In genomic region chr1:79188371-79188770, GRCh38 we compare ENCODE assay signal across 17 cellular contexts.
DNase-seq lines count a peak whose midpoint lies in the region; ATAC-seq and TF ChIP-seq lines count a peak whose summit lies in the region.
"Had no signal": no experiment of that assay in that cellular context is flagged by ENCODE, and none has a peak within 500 bp of the region (broad histone marks: within the 10 kb centered on the region; RNA-seq: fewer than 3 reads in every experiment).

No MANE protein-coding gene starts in this region.

- H3K4me3 Mint-ChIP-seq in CD14-positive monocyte: no peak overlapping the region
- no peak overlapping the region for H3K4me3 Mint-ChIP-seq in Caco-2 (ENCODE audit: unreplicated experiment)
- H3K4me3 Mint-ChIP-seq: activated CD8-positive, alpha-beta memory T cell treated with anti-CD3 and anti-CD28 coated beads, Interleukin-2, amount 10 ng/mL, durations not matched to agents 7 days and 5 days; activated naive CD8-positive, alpha-beta T cell; neural crest cell had no signal

- intact Hi-C loops in CD14-positive monocyte (cut with micrococcal nuclease): no loop called here
- intact Hi-C loops in Caco-2 (cut with micrococcal nuclease; ENCODE audit: unreplicated experiment): no loop called here

- H2AFZ ChIP-seq in fibroblast of lung (ENCODE audit: low read length): peak overlapping the region; percentile 19

- H3K4me1 Mint-ChIP-seq in CD14-positive monocyte (no peaks in the 10 kb centered on the region), Caco-2 (ENCODE audit: low read depth, unreplicated experiment) (no peaks in the 10 kb centered on the region)

- H3K36me3 ChIP-seq in fibroblast of lung (ENCODE audit: control insufficient read depth, insufficient read depth, low read length): no peaks in the 10 kb centered on the region
- no peaks in the 10 kb centered on the region for H3K36me3 ChIP-seq in Caco-2 (ENCODE audit: control insufficient read depth, insufficient read depth, low read length)
- H3K36me3 ChIP-seq: left ventricle myocardium inferior, upper lobe of right lung had no signal

- no peak overlapping the region for H3K27ac ChIP-seq in fibroblast of lung (ENCODE audit: insufficient read depth, low read length)
- H3K27ac ChIP-seq: upper lobe of right lung had no signal

- no peaks in the 10 kb centered on the region for H3K27me3 ChIP-seq in fibroblast of lung (ENCODE audit: control insufficient read depth, insufficient read depth, low read length)
- no peaks in the 10 kb centered on the region for H3K27me3 ChIP-seq in Caco-2 (replicated peaks; ENCODE audit: control insufficient read depth, insufficient read depth, low read length)
- H3K27me3 ChIP-seq: upper lobe of right lung had no signal

- CTCF ChIA-PET in Caco-2 (lab: Charles Lee): no interaction called here

- TF ChIP-seq CTCF in fibroblast of lung (conservative IDR thresholded peaks at IDR 0.05 in 1 of 2, IDR thresholded peaks at IDR 0.05 in 1 of 2; ENCODE audit: low read depth in 1 of 2, low read length in 2 of 2) (no peak), CD14-positive monocyte (IDR thresholded peaks at IDR 0.05) (no peak), Caco-2 (IDR thresholded peaks at IDR 0.05; ENCODE audit: insufficient read depth in 1 of 2, low read depth in 1 of 2, low read length in 1 of 2, severe bottlenecking in 1 of 2, unreplicated experiment in 1 of 2) (no peak)

- POLR2A ChIA-PET in Caco-2 (lab: Charles Lee): no interaction called here

- ATAC-seq in GM21447 (IDR thresholded peaks at IDR 0.05; ENCODE audit: unreplicated experiment): no peak
- ATAC-seq: activated CD8-positive, alpha-beta memory T cell treated with anti-CD3 and anti-CD28 coated beads, Interleukin-2, amount 10 ng/mL, durations not matched to agents 7 days and 5 days; upper lobe of right lung had no signal

- DNase-seq in A172 (ENCODE audit: low spot score) (peak; percentile 49), HCEC 1CT (peak; percentile 79), RKO (ENCODE audit: low spot score) (peak; percentile 17), fibroblast of lung (ENCODE audit: low read depth in 2 of 2) (peak; percentile 56 to 57), CD14-positive monocyte (ENCODE audit: low spot score) (no peak), Caco-2 (no peak), T-helper 9 cell (no peak)
- DNase-seq: activated CD8-positive, alpha-beta memory T cell treated with anti-CD3 and anti-CD28 coated beads, Interleukin-2, amount 10 ng/mL, durations not matched to agents 7 days and 5 days; DMS79 treated with DMSO at 0.1 percent for 48 hours; hippocampal formation; left ventricle myocardium inferior; NCI-H345; SIG-M5; upper lobe of right lung had no signal

- no peaks in the 10 kb centered on the region for H3K9me3 ChIP-seq in fibroblast of lung (ENCODE audit: control insufficient read depth, insufficient read depth, low read depth, low read length)
- no peaks in the 10 kb centered on the region for H3K9me3 ChIP-seq in Caco-2
- H3K9me3 ChIP-seq: left ventricle myocardium inferior, upper lobe of right lung had no signal

- BruUV-seq in Caco-2 (replicated peaks; lab: Mats Ljungman, UMichigan): no TSS peak

- peak overlapping the region; percentile 18 for H3K4me2 ChIP-seq in fibroblast of lung (ENCODE audit: extremely low read depth, insufficient read depth, low read length)

- no peaks in the 10 kb centered on the region for H4K20me1 ChIP-seq in fibroblast of lung (ENCODE audit: control insufficient read depth, extremely low read depth, insufficient read depth, low read length)

- H3K4me3 ChIP-seq in fibroblast of lung (replicated peaks in 1 of 4; ENCODE audit: control extremely low read depth in 1 of 4, insufficient read depth in 1 of 4, low read depth in 3 of 4, low read length in 4 of 4): no peak overlapping the region
- H3K4me3 ChIP-seq in Caco-2 (ENCODE audit: low read depth, low read length): no peak overlapping the region
- H3K4me3 ChIP-seq: left ventricle myocardium inferior, upper lobe of right lung had no signal

- peaks cover 1% of the 10 kb centered on the region for H3K4me1 ChIP-seq in fibroblast of lung (ENCODE audit: control insufficient read depth, extremely low read depth, insufficient read depth, low read length)
- no peaks in the 10 kb centered on the region for H3K4me1 ChIP-seq in Caco-2
- H3K4me1 ChIP-seq: upper lobe of right lung had no signal

- H3K27me3 Mint-ChIP-seq in CD14-positive monocyte (ENCODE audit: low read depth in 3 of 3) (no peaks in the 10 kb centered on the region), Caco-2 (ENCODE audit: insufficient read depth, unreplicated experiment) (no peaks in the 10 kb centered on the region)
- H3K27me3 Mint-ChIP-seq: activated CD8-positive, alpha-beta memory T cell treated with anti-CD3 and anti-CD28 coated beads, Interleukin-2, amount 10 ng/mL, durations not matched to agents 7 days and 5 days; activated naive CD8-positive, alpha-beta T cell had no signal

- H3K27ac Mint-ChIP-seq in CD14-positive monocyte (no peak overlapping the region), Caco-2 (ENCODE audit: unreplicated experiment) (no peak overlapping the region)
- H3K27ac Mint-ChIP-seq: activated CD8-positive, alpha-beta memory T cell treated with anti-CD3 and anti-CD28 coated beads, Interleukin-2, amount 10 ng/mL, durations not matched to agents 7 days and 5 days; activated naive CD8-positive, alpha-beta T cell had no signal

- no peak overlapping the region for H3K9ac ChIP-seq in fibroblast of lung (ENCODE audit: insufficient read depth, low read length)

- H3K36me3 Mint-ChIP-seq in CD14-positive monocyte (no peaks in the 10 kb centered on the region), Caco-2 (ENCODE audit: insufficient read depth, unreplicated experiment) (no peaks in the 10 kb centered on the region)
- H3K36me3 Mint-ChIP-seq: activated CD8-positive, alpha-beta memory T cell treated with anti-CD3 and anti-CD28 coated beads, Interleukin-2, amount 10 ng/mL, durations not matched to agents 7 days and 5 days; activated naive CD8-positive, alpha-beta T cell had no signal

- H3K79me2 ChIP-seq in fibroblast of lung (ENCODE audit: control insufficient read depth, insufficient read depth, low read length): no peaks in the 10 kb centered on the region

- peaks cover 0 to 5% (median 0%) of the 10 kb centered on the region in 7 donors for H3K9me3 Mint-ChIP-seq in CD14-positive monocyte
- H3K9me3 Mint-ChIP-seq in Caco-2 (ENCODE audit: unreplicated experiment): no peaks in the 10 kb centered on the region
- H3K9me3 Mint-ChIP-seq: neural crest cell had no signal

Comparison
In these comparisons a context has a peak if more than half of its experiments do, and no peak if none do; other contexts are left out.
1. DNase-seq: peak in A172 (single experiment), HCEC 1CT (single experiment), RKO (single experiment) and fibroblast of lung (2 of 2); none in CD14-positive monocyte (single experiment), Caco-2 (0 of 2) and T-helper 9 cell (single experiment).